In the genomic region with DNA sequence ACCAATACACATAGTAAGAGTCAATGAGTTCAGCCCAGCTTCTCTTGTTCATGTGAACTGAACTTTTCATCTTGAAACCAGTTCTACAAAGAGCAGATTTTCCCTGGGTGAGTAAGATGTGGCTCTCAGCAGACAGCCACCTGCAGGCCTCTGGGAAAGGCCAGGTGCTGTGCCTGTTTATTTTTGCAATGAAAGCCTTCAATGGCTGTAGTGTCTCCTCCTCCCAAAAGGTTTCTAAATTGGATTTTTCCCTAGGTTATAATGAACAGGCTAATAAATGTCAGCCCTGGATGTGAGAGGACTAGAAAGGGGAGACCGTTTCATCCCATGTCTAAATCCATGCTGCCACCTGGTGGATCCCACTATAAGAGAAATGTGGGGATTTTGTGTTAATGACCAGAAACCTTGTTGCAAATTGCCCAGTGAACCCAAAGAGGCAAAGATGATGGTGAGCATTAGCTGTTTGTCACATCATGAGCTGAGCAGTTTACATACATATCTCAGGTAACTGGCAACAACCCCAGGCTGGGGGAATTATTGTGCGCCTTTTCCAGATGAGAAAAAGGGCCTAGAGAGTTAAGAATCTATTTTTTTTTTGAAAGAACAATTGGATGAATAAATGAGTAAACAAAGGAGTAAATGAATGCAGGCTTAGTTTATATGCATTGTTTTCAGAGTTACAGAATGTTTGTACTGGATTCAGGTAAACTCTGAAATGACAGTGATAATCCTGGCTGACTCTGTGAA, we compare ENCODE assay signal across 9 cellular contexts. TPM values are rescaled to one million over a fixed set of nuclear protein-coding genes. Genes with fewer than 3 reads are reported as not detected.
DNase-seq lines count a peak whose midpoint lies in the region; ATAC-seq and TF ChIP-seq lines count a peak whose summit lies in the region.
"Had no signal": no experiment of that assay in that cellular context is flagged by ENCODE, and none has a peak within 500 bp of the region (broad histone marks: within the 10 kb centered on the region; RNA-seq: fewer than 3 reads in every experiment).

No MANE protein-coding gene starts in this region.

- intact Hi-C loops in esophagus squamous epithelium (cut with DNase I) (loop anchor here (5.0 kb wide), 1 partner anchor 326 kb away; no protein-coding TSS in a partner anchor), psoas muscle (cut with DNase I) (loop anchor here (1.0 to 5.0 kb wide), 5 partner anchors 145 to 522 kb away; no protein-coding TSS in a partner anchor)

- H3K27me3 ChIP-seq in GM06990 (replicated peaks; ENCODE audit: control insufficient read depth, insufficient read depth, low read length) (no peaks in the 10 kb centered on the region), MM.1S (replicated peaks; ENCODE audit: insufficient read depth, low read length) (no peaks in the 10 kb centered on the region), SJCRH30 (no peaks in the 10 kb centered on the region), esophagus squamous epithelium (no peaks in the 10 kb centered on the region), psoas muscle (ENCODE audit: insufficient read depth in 3 of 3, low read length in 2 of 3) (no peaks in the 10 kb centered on the region)

- H3K9me3 ChIP-seq in MM.1S (replicated peaks; ENCODE audit: insufficient read depth, low read length) (no peaks in the 10 kb centered on the region), SJCRH30 (replicated peaks) (no peaks in the 10 kb centered on the region), esophagus squamous epithelium (no peaks in the 10 kb centered on the region), psoas muscle (no peaks in the 10 kb centered on the region)

- DNase-seq in ACHN (peak; percentile 52), GM06990 (ENCODE audit: extremely low read depth, insufficient read length) (peak; percentile 18), MM.1S (peak; percentile 76), SJCRH30 (peak; percentile 65 to 86), esophagus squamous epithelium (lab: John Stamatoyannopoulos, UW) (no peak), psoas muscle (no peak)
- DNase-seq in stimulated activated CD4-positive, alpha-beta T cell treated with anti-CD3 and anti-CD28 coated beads, Interleukin-4, amount 100 ng/mL, for 4 hours, result no peak

- H2AFZ ChIP-seq in MM.1S (ENCODE audit: low read length), result no peak overlapping the region

- in situ Hi-C loops in ACHN (cut with HindIII; ENCODE audit: low pct_ligation_motif_present, low pct_unique_long_range_greater_than_20kb, low sequenced_read_pairs), result no loop called here

- no peaks in the 10 kb centered on the region for H3K9me2 ChIP-seq in MM.1S (replicated peaks; ENCODE audit: insufficient read depth, low read length)

- no peak overlapping the region for H3K4me2 ChIP-seq in MM.1S (ENCODE audit: low read depth, low read length)

- no peaks in the 10 kb centered on the region for H4K20me1 ChIP-seq in MM.1S (ENCODE audit: insufficient read depth, low read length)

- H3K4me3 ChIP-seq in GM06990 (replicated peaks; ENCODE audit: low read depth, low read length) (no peak overlapping the region), MM.1S (ENCODE audit: low read length) (no peak overlapping the region), SJCRH30 (no peak overlapping the region), esophagus squamous epithelium (no peak overlapping the region), psoas muscle (no peak overlapping the region)

- ATAC-seq in psoas muscle, result no peak
- no peak for ATAC-seq in HG03025 (IDR thresholded peaks at IDR 0.05; ENCODE audit: low FRiP score, unreplicated experiment)

- H3K4me1 ChIP-seq in MM.1S (ENCODE audit: low read length), result peaks cover 12% of the 10 kb centered on the region
- peaks cover 25% of the 10 kb centered on the region for H3K4me1 ChIP-seq in SJCRH30
- peaks cover 33 to 58% (median 36%) of the 10 kb centered on the region in 3 donors for H3K4me1 ChIP-seq in esophagus squamous epithelium
- H3K4me1 ChIP-seq in psoas muscle, result peaks cover 10% of the 10 kb centered on the region

- H3K27ac ChIP-seq in MM.1S (ENCODE audit: low read length) (no peak overlapping the region), SJCRH30 (no peak overlapping the region), esophagus squamous epithelium (peak overlapping the region; percentile 78 to 94 (median 87)), psoas muscle (no peak overlapping the region)

- no peaks in the 10 kb centered on the region for H3F3A ChIP-seq in MM.1S (ENCODE audit: insufficient read depth, low read length)

- no peaks in the 10 kb centered on the region for H3K36me3 ChIP-seq in GM06990 (ENCODE audit: control insufficient read depth, insufficient read depth, low read length)
- H3K36me3 ChIP-seq in MM.1S (replicated peaks; ENCODE audit: insufficient read depth, low read length), result no peaks in the 10 kb centered on the region
- no peaks in the 10 kb centered on the region for H3K36me3 ChIP-seq in SJCRH30
- H3K36me3 ChIP-seq in esophagus squamous epithelium, result no peaks in the 10 kb centered on the region
- peaks cover 0 to 3% of the 10 kb centered on the region in 2 donors for H3K36me3 ChIP-seq in psoas muscle (ENCODE audit: insufficient read depth in 1 of 2, low read depth in 1 of 2)

- no peak overlapping the region for H3K9ac ChIP-seq in MM.1S (ENCODE audit: low read length)

- TF ChIP-seq CTCF in GM06990 (IDR thresholded peaks at IDR 0.05; ENCODE audit: insufficient read depth, low read length, poor library complexity, severe bottlenecking) (peak; percentile 61), MM.1S (IDR thresholded peaks at IDR 0.05; ENCODE audit: low read length) (peak; percentile 90), esophagus squamous epithelium (IDR thresholded peaks at IDR 0.05) (peak; percentile 48 to 84 (median 65)), psoas muscle (IDR thresholded peaks at IDR 0.05) (peak; percentile 68)

- 38 to 50% methylated on average over 2 of the region's 2 CpGs for WGBS in esophagus squamous epithelium, 2 donors
- 52 to 63% (median 56%) methylated on average over 2 of the region's 2 CpGs for WGBS in psoas muscle, 3 donors

- no peaks in the 10 kb centered on the region for H3K79me2 ChIP-seq in MM.1S (ENCODE audit: low read length)

- TF ChIP-seq POLR2A in esophagus squamous epithelium (IDR thresholded peaks at IDR 0.05), result no peak

RNA-seq across cellular contexts. Expression of gene C11orf91, which starts 12.7 kb away (rescaled TPM):
- 0.15 TPM in 1 of 2 replicates, not detected in the other for total RNA-seq in SJCRH30 (2014; rRNA removed; shearing (Covaris generic))
- total RNA-seq in esophagus squamous epithelium (not detected), psoas muscle (under 1 TPM in 3 of 4 donors, not detected in 1; 0.49 to 0.87 (median 0.53) TPM)
- under 1 TPM in 1 of 3 donors, not detected in 2; 0.14 TPM for polyA plus RNA-seq in psoas muscle
- total RNA-seq: urinary bladder had no signal
- polyA plus RNA-seq: urinary bladder had no signal

RNA-seq across cellular contexts. Expression of gene CD59, which starts 48.3 kb away (rescaled TPM):
- total RNA-seq in SJCRH30 (2014; rRNA removed; shearing (Covaris generic)), result 93.3 and 97.3 TPM in 2 replicates
- total RNA-seq in esophagus squamous epithelium (100 to 1,000 TPM; 191 to 525 (median 339) TPM), psoas muscle (100 to 1,000 TPM; 548 to 930 (median 580) TPM)
- 100 to 1,000 TPM; 423 to 754 (median 450) TPM for polyA plus RNA-seq in psoas muscle

Comparison
In these comparisons a context has a peak if more than half of its experiments do, and no peak if none do; other contexts are left out.
1. DNase-seq: peak in ACHN (single experiment), GM06990 (single experiment), MM.1S (single experiment) and SJCRH30 (2 of 2); none in esophagus squamous epithelium (single experiment), psoas muscle (0 of 2) and stimulated activated CD4-positive, alpha-beta T cell treated with anti-CD3 and anti-CD28 coated beads, Interleukin-4, amount 100 ng/mL, for 4 hours (0 of 2).
2. H3K27ac ChIP-seq: peak in esophagus squamous epithelium (4 of 4); none in MM.1S (single experiment), SJCRH30 (single experiment) and psoas muscle (single experiment).
3. Peak in every context shown above with its lines, with median percentiles within 50 percentile points of each other: CTCF ChIP-seq.